In the genomic region with DNA sequence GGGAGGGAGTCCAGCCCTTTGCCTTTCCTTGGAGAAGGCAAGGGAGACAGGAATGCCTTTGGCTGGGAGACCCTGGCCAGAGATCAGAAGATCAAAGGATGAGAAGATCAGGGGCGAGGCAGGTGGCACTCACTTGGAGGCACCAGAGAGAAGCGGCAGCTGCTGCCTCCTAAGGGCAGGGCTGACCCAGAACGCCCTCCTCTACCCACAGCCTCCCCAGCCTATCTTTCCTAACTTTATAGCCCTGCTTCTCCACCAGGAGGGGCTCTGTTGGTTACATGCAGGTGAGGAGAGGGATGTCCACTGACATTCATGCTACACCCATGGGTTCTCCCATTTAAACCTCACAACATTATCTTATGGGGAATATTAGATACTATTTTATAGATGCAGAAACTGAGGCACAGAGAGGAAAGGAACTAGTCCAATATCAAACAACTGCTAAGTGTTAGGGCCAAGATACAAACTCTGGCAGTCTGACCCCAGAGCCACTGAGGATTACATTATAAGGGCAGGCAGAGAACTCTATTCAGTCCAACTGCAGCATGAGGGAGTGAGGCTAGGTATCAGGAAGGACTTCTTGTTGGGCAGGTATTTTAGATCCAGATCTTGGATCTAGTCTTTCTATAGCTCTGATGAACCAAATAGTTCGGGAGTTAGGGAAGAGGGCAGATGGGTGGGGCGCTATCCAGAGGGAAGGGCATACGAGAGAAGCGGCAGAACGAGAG, we compare ENCODE assay signal across 9 cellular contexts. TPM values are rescaled to one million over a fixed set of nuclear protein-coding genes. Genes with fewer than 3 reads are reported as not detected.
DNase-seq lines count a peak whose midpoint lies in the region; TF ChIP-seq lines count a peak whose summit lies in the region.
"Had no signal": no experiment of that assay in that cellular context is flagged by ENCODE, and none has a peak within 500 bp of the region (broad histone marks: within the 10 kb centered on the region; RNA-seq: fewer than 3 reads in every experiment).

No MANE protein-coding gene starts in this region.

- H3K36me3 Mint-ChIP-seq in chondrocyte (ENCODE audit: low read depth) (no peaks in the 10 kb centered on the region), nephron progenitor cell (ENCODE audit: low read depth) (no peaks in the 10 kb centered on the region)

- H3K9me3 Mint-ChIP-seq in chondrocyte (ENCODE audit: low read depth) (no peaks in the 10 kb centered on the region), nephron progenitor cell (no peaks in the 10 kb centered on the region)

- H3K4me3 Mint-ChIP-seq in chondrocyte (ENCODE audit: unreplicated experiment), result peak overlapping the region; percentile 57
- peak overlapping the region; percentile 87 for H3K4me3 Mint-ChIP-seq in nephron progenitor cell

- H3K4me1 Mint-ChIP-seq in chondrocyte (ENCODE audit: low read depth), result peaks cover 26% of the 10 kb centered on the region
- H3K4me1 Mint-ChIP-seq in nephron progenitor cell, result peaks cover 23% of the 10 kb centered on the region

- H3K27ac Mint-ChIP-seq in chondrocyte (ENCODE audit: unreplicated experiment) (no peak overlapping the region), nephron progenitor cell (no peak overlapping the region)

- TF ChIP-seq CTCF in chondrocyte (IDR thresholded peaks at IDR 0.05) (peak; percentile 68), nephron progenitor cell (IDR thresholded peaks at IDR 0.05) (peak; percentile 11)

- peaks cover 25% of the 10 kb centered on the region for H3K27me3 Mint-ChIP-seq in chondrocyte (ENCODE audit: low read depth)
- peaks cover 68% of the 10 kb centered on the region for H3K27me3 Mint-ChIP-seq in nephron progenitor cell (ENCODE audit: low read depth, poor library complexity)

- H3K27ac ChIP-seq in substantia nigra (ENCODE audit: low read depth, low read length, poor library complexity, severe bottlenecking), result no peak overlapping the region

- DNase-seq in DMS53 (lab: John Stamatoyannopoulos, UW) (peak; percentile 77), NCI-H146 (lab: John Stamatoyannopoulos, UW) (peak; percentile 62), chondrocyte (ENCODE audit: low spot score) (no peak), nephron progenitor cell (no peak), OCI-M2 (lab: John Stamatoyannopoulos, UW; ENCODE audit: unreplicated experiment) (no peak), foreskin melanocyte (no peak), substantia nigra (lab: John Stamatoyannopoulos, UW) (no peak)
- no peak for DNase-seq in activated CD8-positive, alpha-beta memory T cell treated with anti-CD3 and anti-CD28 coated beads for 24 hours

RNA-seq across cellular contexts. Expression of a gene that starts 19.9 kb away (rescaled TPM):
- 1.4 to 4.1 TPM (median 1.8 TPM) in 3 replicates for total RNA-seq in chondrocyte
- total RNA-seq: glomerular endothelial cell had no signal

RNA-seq across cellular contexts. Expression of a gene that starts 53.1 kb away (rescaled TPM):
- total RNA-seq in chondrocyte, result not detected in 3 replicates

Comparison
In these comparisons a context has a peak if more than half of its experiments do, and no peak if none do; other contexts are left out.
1. DNase-seq: peak in DMS53 (single experiment) and NCI-H146 (single experiment); none in chondrocyte (single experiment), nephron progenitor cell (single experiment), OCI-M2 (single experiment), foreskin melanocyte (single experiment), activated CD8-positive, alpha-beta memory T cell treated with anti-CD3 and anti-CD28 coated beads for 24 hours (single experiment) and substantia nigra (0 of 49).